8 cellular contexts compared by ENCODE assay signal in the genomic region with DNA sequence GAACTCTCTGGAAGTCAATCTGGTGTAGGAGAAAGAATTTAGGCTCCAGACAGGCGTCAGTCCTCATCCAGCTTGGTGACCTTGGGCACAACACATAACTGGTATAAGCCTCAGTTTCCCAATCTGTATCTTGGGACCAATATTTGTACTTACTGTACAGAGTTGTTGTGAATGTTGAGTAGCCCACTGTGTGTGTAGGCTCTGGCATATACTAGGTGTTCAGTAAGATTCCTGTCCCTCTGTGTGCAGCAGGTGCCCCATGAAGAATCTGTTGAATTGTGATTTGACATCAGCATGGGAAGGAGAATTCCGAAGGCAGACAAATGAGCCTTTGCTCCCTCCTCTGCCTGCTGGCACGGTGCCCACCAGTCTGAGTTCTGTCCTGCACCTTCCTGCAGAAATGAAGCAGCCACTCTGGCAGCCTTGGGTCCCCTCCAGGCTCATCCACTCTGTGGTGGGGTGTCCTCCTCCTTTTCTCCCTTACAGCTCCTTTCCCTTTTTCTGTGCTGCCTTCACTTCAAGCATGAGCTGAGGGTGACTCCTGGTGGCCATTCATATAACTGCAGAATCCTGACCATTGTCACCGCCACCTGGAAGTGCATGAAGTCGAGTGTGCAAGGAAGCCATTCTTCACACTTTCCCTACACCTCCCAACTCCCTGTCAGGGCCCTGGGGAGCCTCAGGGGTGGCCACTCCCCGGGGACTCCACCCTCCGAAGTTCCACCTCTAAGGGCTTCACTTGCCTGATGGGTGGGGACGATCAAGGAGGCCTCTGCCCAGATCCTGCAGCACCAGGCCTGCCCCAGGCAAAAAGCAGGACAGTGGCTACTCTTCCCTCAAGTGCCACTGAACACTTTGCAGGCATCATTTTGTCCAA. TPM values are rescaled to one million over a fixed set of nuclear protein-coding genes. Genes with fewer than 3 reads are reported as not detected.
A peak's percentile ranks its signal among the peaks of the same experiment; 100 is the strongest.
DNase-seq lines count a peak whose midpoint lies in the region; TF ChIP-seq lines count a peak whose summit lies in the region.

No MANE protein-coding gene starts in this region.

- H3K9me2 ChIP-seq in DOHH2 (replicated peaks; ENCODE audit: control insufficient read depth, low read length): no peaks in the 10 kb centered on the region

- intact Hi-C loops in sigmoid colon (cut with DNase I): loop anchor here (1.0 to 5.0 kb wide), 4 partner anchors 77 to 472 kb away; no protein-coding TSS in a partner anchor

- peaks cover 5% of the 10 kb centered on the region for H3K27me3 Mint-ChIP-seq in glutamatergic neuron (ENCODE audit: unreplicated experiment)

- 0 out of 2 replicates have a peak, but pooled peaks cover 2% of the 10 kb centered on the region for H3F3A ChIP-seq in DOHH2 (ENCODE audit: control insufficient read depth, insufficient read depth)

- peak overlapping the region; percentile 53 for H3K4me2 ChIP-seq in DOHH2 (ENCODE audit: low read length)

- H3K36me3 ChIP-seq in DOHH2 (ENCODE audit: control insufficient read depth, low read length) (no peaks in the 10 kb centered on the region), sigmoid colon (no peaks in the 10 kb centered on the region)

- TF ChIP-seq POLR2A in sigmoid colon (IDR thresholded peaks at IDR 0.05): no peak

- H3K27me3 ChIP-seq in DOHH2 (ENCODE audit: control insufficient read depth, low read length): peaks cover 2% of the 10 kb centered on the region
- H3K27me3 ChIP-seq in sigmoid colon: peaks cover 0 to 7% (median 0%) of the 10 kb centered on the region in 3 donors

- no peak overlapping the region for H3K4me3 Mint-ChIP-seq in glutamatergic neuron (ENCODE audit: unreplicated experiment)

- H3K27ac ChIP-seq in DOHH2 (ENCODE audit: low read depth, low read length) (no peak overlapping the region), sigmoid colon (no peak overlapping the region)

- no peaks in the 10 kb centered on the region for H3K4me1 Mint-ChIP-seq in glutamatergic neuron (ENCODE audit: low read depth, unreplicated experiment)

- no peak overlapping the region for H3K27ac Mint-ChIP-seq in glutamatergic neuron (ENCODE audit: unreplicated experiment)

- DNase-seq in NCI-H460 (ENCODE audit: extremely low read depth, low read depth): peak; percentile 69
- DNase-seq in activated T-helper 1 cell treated with anti-CD3 and anti-CD28 coated beads, Interleukin-2, amount 50 U/mL, for 16 hours (ENCODE audit: low read depth in 1 of 2, low spot score in 1 of 2): peak; percentile 36 to 47
- peak; percentile 77 for DNase-seq in glutamatergic neuron
- peak; percentile 87 for DNase-seq in sigmoid colon
- no peak for DNase-seq in NCI-H446 treated with DMSO at 0.1 percent for 48 hours (lab: John Stamatoyannopoulos, UW)
- no peak for DNase-seq in hippocampal formation (lab: John Stamatoyannopoulos, UW)
- DNase-seq in NCI-H187 treated with DMSO at 0.1 percent for 48 hours (lab: John Stamatoyannopoulos, UW): no peak

- TF ChIP-seq EP300 in sigmoid colon (IDR thresholded peaks at IDR 0.05): no peak

- H3K9me3 ChIP-seq in DOHH2 (ENCODE audit: control insufficient read depth, insufficient read depth, low read length): no peaks in the 10 kb centered on the region
- H3K9me3 ChIP-seq in sigmoid colon: no peaks in the 10 kb centered on the region

- no peaks in the 10 kb centered on the region for H3K9me3 Mint-ChIP-seq in glutamatergic neuron (ENCODE audit: unreplicated experiment)

- no peaks in the 10 kb centered on the region for H3K36me3 Mint-ChIP-seq in glutamatergic neuron (ENCODE audit: unreplicated experiment)

- H3K79me2 ChIP-seq in DOHH2 (ENCODE audit: control insufficient read depth, low read length): no peaks in the 10 kb centered on the region

- TF ChIP-seq CTCF in DOHH2 (IDR thresholded peaks at IDR 0.05; ENCODE audit: low read depth, low read length, poor library complexity, severe bottlenecking) (peak; percentile 81), glutamatergic neuron (IDR thresholded peaks at IDR 0.05; ENCODE audit: partially characterized antibody, unreplicated experiment) (peak; percentile 93), sigmoid colon (IDR thresholded peaks at IDR 0.05) (peak; percentile 85 to 95 (median 94))

- H3K4me3 ChIP-seq in DOHH2 (ENCODE audit: low read length) (peak overlapping the region; percentile 64), sigmoid colon (no peak overlapping the region)

- H4K20me1 ChIP-seq in DOHH2 (ENCODE audit: control insufficient read depth, insufficient read depth, low read depth, low read length): no peaks in the 10 kb centered on the region

- 13 to 25% methylated on average over 8 of the region's 8 CpGs for WGBS in sigmoid colon, 2 donors

- H3K4me1 ChIP-seq in DOHH2 (ENCODE audit: control insufficient read depth, low read length) (peaks cover 74% of the 10 kb centered on the region), sigmoid colon (peaks cover 0 to 34% (median 22%) of the 10 kb centered on the region in 4 donors)

RNA-seq across cellular contexts. Expression of a gene that starts 48.2 kb away (rescaled TPM):
- total RNA-seq in NCI-H460 (2014; rRNA removed; shearing (Covaris generic)): 41.4 and 43.9 TPM in 2 replicates
- 55.4 and 92.6 TPM in 2 replicates for polyA plus RNA-seq in NCI-H460 (2014; cell fraction: nucleus; rRNA removed)
- total RNA-seq in glutamatergic neuron (ENCODE audit: unreplicated experiment) (31.7 TPM), sigmoid colon (10 to 100 TPM; 32.4 to 55.8 (median 45.3) TPM)
- polyA plus RNA-seq in sigmoid colon: 100 to 1,000 TPM in 2 of 3 donors, 10 to 100 TPM in 1; 85.6 to 150 (median 109) TPM

RNA-seq across cellular contexts. Expression of a gene that starts 48.3 kb away (rescaled TPM):
- 17.7 and 17.8 TPM in 2 replicates for total RNA-seq in NCI-H460 (2014; rRNA removed; shearing (Covaris generic))
- 24.8 and 31.5 TPM in 2 replicates for polyA plus RNA-seq in NCI-H460 (2014; cell fraction: nucleus; rRNA removed)
- total RNA-seq in glutamatergic neuron (ENCODE audit: unreplicated experiment) (148 TPM), sigmoid colon (10 to 100 TPM; 10.0 to 21.3 (median 16.3) TPM)
- polyA plus RNA-seq in sigmoid colon: 10 to 100 TPM in 2 of 3 donors, 1 to 10 TPM in 1; 9.0 to 48.5 (median 14.6) TPM

Comparison
In these comparisons a context has a peak if more than half of its experiments do, and no peak if none do; other contexts are left out.
1. DNase-seq: peak in NCI-H460 (single experiment), activated T-helper 1 cell treated with anti-CD3 and anti-CD28 coated beads, Interleukin-2, amount 50 U/mL, for 16 hours (2 of 2), glutamatergic neuron (single experiment) and sigmoid colon (single experiment); none in NCI-H446 treated with DMSO at 0.1 percent for 48 hours (single experiment), hippocampal formation (0 of 2) and NCI-H187 treated with DMSO at 0.1 percent for 48 hours (single experiment).
2. Peak in every context shown above with its lines, with median percentiles within 50 percentile points of each other: CTCF ChIP-seq.